8 cellular contexts compared by ENCODE assay signal in genomic region chr14:36656769-36657408, GRCh38. TPM values are rescaled to one million over a fixed set of nuclear protein-coding genes. Genes with fewer than 3 reads are reported as not detected.
DNase-seq lines count a peak whose midpoint lies in the region; ATAC-seq, FAIRE-seq and TF ChIP-seq lines count a peak whose summit lies in the region.

No MANE protein-coding gene starts in this region.

- H3K9me3 ChIP-seq in NT2/D1 (ENCODE audit: insufficient read depth, low read length) (peaks cover 19% of the 10 kb centered on the region; the same call in 1 of the 2 replicates), keratinocyte (ENCODE audit: control insufficient read depth, low read depth, low read length) (no peaks in the 10 kb centered on the region), suprapubic skin (no peaks in the 10 kb centered on the region), left lung (no peaks in the 10 kb centered on the region)

- no peak overlapping the region for H3K9ac ChIP-seq in NT2/D1 (ENCODE audit: insufficient read length, low read depth)
- no peak overlapping the region for H3K9ac ChIP-seq in keratinocyte (ENCODE audit: control insufficient read depth, extremely low read depth, insufficient read depth, low read length)

- peaks cover 59% of the 10 kb centered on the region for H3K27me3 Mint-ChIP-seq in activated naive CD8-positive, alpha-beta T cell
- peaks cover 92% of the 10 kb centered on the region for H3K27me3 Mint-ChIP-seq in activated naive CD8-positive, alpha-beta T cell treated with anti-CD3 and anti-CD28 coated beads, Interleukin-2, amount 50 U/mL, for 24 hours

- no peak overlapping the region for H2AFZ ChIP-seq in keratinocyte (ENCODE audit: control insufficient read depth, low read length)

- peak overlapping the region; percentile 44 for H3K4me3 Mint-ChIP-seq in activated naive CD8-positive, alpha-beta T cell
- H3K4me3 Mint-ChIP-seq in activated naive CD8-positive, alpha-beta T cell treated with anti-CD3 and anti-CD28 coated beads, Interleukin-2, amount 50 U/mL, for 24 hours, result no peak overlapping the region

- H3K4me1 ChIP-seq in NT2/D1 (ENCODE audit: insufficient read depth, insufficient read length), result peaks cover 8% of the 10 kb centered on the region
- peaks cover 6% of the 10 kb centered on the region for H3K4me1 ChIP-seq in keratinocyte (ENCODE audit: control insufficient read depth, extremely low read depth, insufficient read depth, low read length)
- H3K4me1 ChIP-seq in suprapubic skin, result peaks cover 43% of the 10 kb centered on the region
- peaks cover 8 to 34% of the 10 kb centered on the region in 2 donors for H3K4me1 ChIP-seq in left lung

- dilution Hi-C loops in keratinocyte (cut with MboI; ENCODE audit: extremely low pct_ligation_motif_present, low sequenced_read_pairs), result no loop called here

- TF ChIP-seq CTCF in keratinocyte (optimal IDR thresholded peaks at IDR 0.05 in 1 of 3, IDR thresholded peaks at IDR 0.05 in 1 of 3, conservative IDR thresholded peaks at IDR 0.05 in 1 of 3; ENCODE audit: extremely low read depth in 1 of 3, insufficient read depth in 2 of 3, low read length in 3 of 3), result no peak
- no peak for TF ChIP-seq CTCF in suprapubic skin (IDR thresholded peaks at IDR 0.05)
- no peak for TF ChIP-seq CTCF in left lung (IDR thresholded peaks at IDR 0.05)

- H3K36me3 Mint-ChIP-seq in activated naive CD8-positive, alpha-beta T cell, result peaks cover 6% of the 10 kb centered on the region
- peaks cover 10% of the 10 kb centered on the region for H3K36me3 Mint-ChIP-seq in activated naive CD8-positive, alpha-beta T cell treated with anti-CD3 and anti-CD28 coated beads, Interleukin-2, amount 50 U/mL, for 24 hours (ENCODE audit: low read depth)

- TF ChIP-seq EP300 in suprapubic skin (IDR thresholded peaks at IDR 0.05), result no peak

- no peaks in the 10 kb centered on the region for H3K9me3 Mint-ChIP-seq in activated naive CD8-positive, alpha-beta T cell (ENCODE audit: low read depth)
- H3K9me3 Mint-ChIP-seq in activated naive CD8-positive, alpha-beta T cell treated with anti-CD3 and anti-CD28 coated beads, Interleukin-2, amount 50 U/mL, for 24 hours, result peaks cover 3% of the 10 kb centered on the region

- H3K27me3 ChIP-seq in NT2/D1 (ENCODE audit: insufficient read depth, insufficient read length) (peaks cover 96% of the 10 kb centered on the region), keratinocyte (ENCODE audit: control insufficient read depth, extremely low read depth, insufficient read depth, low read length) (peaks cover 95% of the 10 kb centered on the region), suprapubic skin (peaks cover 100% of the 10 kb centered on the region), left lung (peaks cover 100% of the 10 kb centered on the region in 2 donors)

- no peak overlapping the region for H3K27ac Mint-ChIP-seq in activated naive CD8-positive, alpha-beta T cell
- H3K27ac Mint-ChIP-seq in activated naive CD8-positive, alpha-beta T cell treated with anti-CD3 and anti-CD28 coated beads, Interleukin-2, amount 50 U/mL, for 24 hours, result no peak overlapping the region

- DNase-seq in activated naive CD8-positive, alpha-beta T cell treated with anti-CD3 and anti-CD28 coated beads, Interleukin-2, amount 50 U/mL, for 24 hours, result no peak
- DNase-seq in NT2/D1 (ENCODE audit: low read depth, low spot score) (no peak), keratinocyte (ENCODE audit: low read depth, low spot score) (no peak), suprapubic skin (ENCODE audit: low spot score in 2 of 2) (peak in 1 of 2 donors; percentile 57), left lung (no peak), epidermal melanocyte (ENCODE audit: insufficient read length, low spot score) (no peak)

- no peaks in the 10 kb centered on the region for H3K9me1 ChIP-seq in keratinocyte (ENCODE audit: control insufficient read depth, extremely low read depth, insufficient read depth, low read length)

- H3K27ac ChIP-seq in keratinocyte (ENCODE audit: control insufficient read depth, insufficient read depth, low read length), result no peak overlapping the region
- H3K27ac ChIP-seq in suprapubic skin, result no peak overlapping the region
- H3K27ac ChIP-seq in left lung, result no peak overlapping the region

- H3K4me3 ChIP-seq in NT2/D1 (ENCODE audit: insufficient read length, low read depth), result peak overlapping the region; percentile 34
- H3K4me3 ChIP-seq in keratinocyte (ENCODE audit: control insufficient read depth in 2 of 3, extremely low read depth in 1 of 3, insufficient read depth in 2 of 3, low read depth in 1 of 3, low read length in 3 of 3), result peak overlapping the region in 2 of 3 experiments; percentile 15 to 50
- peak overlapping the region; percentile 32 for H3K4me3 ChIP-seq in suprapubic skin
- no peak overlapping the region for H3K4me3 ChIP-seq in left lung

- no peaks in the 10 kb centered on the region for H3K79me2 ChIP-seq in keratinocyte (ENCODE audit: control insufficient read depth, insufficient read depth, low read length)

- intact Hi-C loops in left lung (cut with DNase I), result no loop called here

- ATAC-seq in activated naive CD8-positive, alpha-beta T cell treated with anti-CD3 and anti-CD28 coated beads, Interleukin-2, amount 50 U/mL, for 24 hours, result no peak
- ATAC-seq in left lung (no peak), GM18519 (IDR thresholded peaks at IDR 0.05; ENCODE audit: low FRiP score, unreplicated experiment) (no peak)

- WGBS in suprapubic skin, result 16% methylated on average over 27 of the region's 27 CpGs

- no peaks in the 10 kb centered on the region for H4K20me1 ChIP-seq in keratinocyte (ENCODE audit: control insufficient read depth, extremely low read depth, insufficient read depth, low read length)

- no peak for TF ChIP-seq POLR2A in suprapubic skin (IDR thresholded peaks at IDR 0.05)

- H3K36me3 ChIP-seq in NT2/D1 (ENCODE audit: insufficient read depth, insufficient read length, low read length) (no peaks in the 10 kb centered on the region), keratinocyte (ENCODE audit: control insufficient read depth in 2 of 2, extremely low read depth in 1 of 2, insufficient read depth in 2 of 2, low read length in 2 of 2) (no peaks in the 10 kb centered on the region), suprapubic skin (no peaks in the 10 kb centered on the region), left lung (no peaks in the 10 kb centered on the region)

- FAIRE-seq in keratinocyte (lab: Jason Lieb, UNC), result no peak

- peaks cover 45% of the 10 kb centered on the region for H3K4me1 Mint-ChIP-seq in activated naive CD8-positive, alpha-beta T cell (ENCODE audit: low read depth)
- peaks cover 25% of the 10 kb centered on the region for H3K4me1 Mint-ChIP-seq in activated naive CD8-positive, alpha-beta T cell treated with anti-CD3 and anti-CD28 coated beads, Interleukin-2, amount 50 U/mL, for 24 hours

- H3K4me2 ChIP-seq in keratinocyte (ENCODE audit: control insufficient read depth, extremely low read depth, insufficient read depth, low read depth, low read length), result peak overlapping the region; percentile 49

RNA-seq across cellular contexts. Expression of gene PAX9, which starts 4.8 kb away (rescaled TPM):
- 1.1 to 1.3 TPM (median 1.2 TPM) in 3 replicates for polyA plus RNA-seq in keratinocyte
- 0.60 TPM for polyA plus RNA-seq in keratinocyte (2011; ENCODE audit: low read depth)
- 1.1 and 1.5 TPM in 2 replicates for polyA plus RNA-seq in keratinocyte (2011; cell fraction: cytosol; rRNA removed)
- polyA plus RNA-seq in keratinocyte (2011; cell fraction: nucleus; rRNA removed), result 2.1 and 2.4 TPM in 2 replicates
- 1.1 and 1.2 TPM in 2 replicates for polyA plus RNA-seq in keratinocyte (2012; ENCODE audit: low replicate concordance)
- 1.5 to 2.3 TPM (median 2.0 TPM) in 3 replicates for polyA minus RNA-seq in keratinocyte
- polyA minus RNA-seq in keratinocyte (2011; cell fraction: cytosol; rRNA and poly(A)+ RNA removed), result 2.7 TPM
- polyA minus RNA-seq in keratinocyte (2011; cell fraction: nucleus; rRNA and poly(A)+ RNA removed), result 1.7 and 2.2 TPM in 2 replicates
- total RNA-seq in suprapubic skin (1 to 10 TPM in 2 of 4 donors, under 1 TPM in 2; 0.23 to 1.5 (median 0.96) TPM), left lung (1 to 10 TPM in 1 of 2 donors, under 1 TPM in 1; 0.35 to 1.4 TPM)

Comparison
In these comparisons a context has a peak if more than half of its experiments do, and no peak if none do; other contexts are left out.
1. H3K4me3 ChIP-seq: peak in NT2/D1 (single experiment), keratinocyte (2 of 3) and suprapubic skin (single experiment); none in left lung (0 of 2).